8 cellular contexts compared by ENCODE assay signal in genomic region chr4:105709081-105709450, GRCh38. TPM values are rescaled to one million over a fixed set of nuclear protein-coding genes. Genes with fewer than 3 reads are reported as not detected.
DNase-seq lines count a peak whose midpoint lies in the region; ATAC-seq and TF ChIP-seq lines count a peak whose summit lies in the region.

No MANE protein-coding gene starts in this region.

- H3K36me3 ChIP-seq in RWPE2 (ENCODE audit: low read depth) = no peaks in the 10 kb centered on the region; the same call in 1 of the 2 replicates
- no peaks in the 10 kb centered on the region for H3K36me3 ChIP-seq in effector memory CD4-positive, alpha-beta T cell (ENCODE audit: control insufficient read depth, insufficient read depth, low read length)
- H3K36me3 ChIP-seq in mucosa of descending colon (ENCODE audit: low read depth) = no peaks in the 10 kb centered on the region

- H3K9me3 ChIP-seq in RWPE2 (ENCODE audit: severe bottlenecking) (no peaks in the 10 kb centered on the region), mucosa of descending colon (no peaks in the 10 kb centered on the region)
- no peaks in the 10 kb centered on the region for H3K9me3 ChIP-seq in effector memory CD4-positive, alpha-beta T cell (ENCODE audit: control insufficient read depth, low read length)

- peak; percentile 19 for ATAC-seq in GM18870 (IDR thresholded peaks at IDR 0.05; ENCODE audit: unreplicated experiment)
- peak; percentile 29 for ATAC-seq in HG03066 (IDR thresholded peaks at IDR 0.05; ENCODE audit: low read depth, unreplicated experiment)
- peak; percentile 54 for ATAC-seq in RWPE2 (ENCODE audit: low read depth)
- ATAC-seq in mucosa of descending colon = peak; percentile 48

- no peaks in the 10 kb centered on the region for H3K27me3 ChIP-seq in RWPE2 (ENCODE audit: insufficient read depth, poor library complexity, severe bottlenecking)
- no peaks in the 10 kb centered on the region for H3K27me3 ChIP-seq in effector memory CD4-positive, alpha-beta T cell (replicated peaks; ENCODE audit: control insufficient read depth, insufficient read depth, low read length, poor library complexity, severe bottlenecking)

- peak; percentile 48 for DNase-seq in COLO668 (lab: John Stamatoyannopoulos, UW; ENCODE audit: unreplicated experiment)
- no peak for DNase-seq in RWPE2 (ENCODE audit: low spot score)
- DNase-seq in effector memory CD4-positive, alpha-beta T cell = no peak
- no peak for DNase-seq in mucosa of descending colon
- no peak for DNase-seq in NCI-H446 treated with DMSO at 0.1 percent for 48 hours (lab: John Stamatoyannopoulos, UW)
- no peak for DNase-seq in NCI-H1930 (lab: John Stamatoyannopoulos, UW)

- H3K4me3 ChIP-seq in RWPE2 (ENCODE audit: severe bottlenecking) (peak overlapping the region; percentile 77), mucosa of descending colon (peak overlapping the region; percentile 83)
- peak overlapping the region; percentile 97 for H3K4me3 ChIP-seq in effector memory CD4-positive, alpha-beta T cell (ENCODE audit: insufficient read depth, low read depth, low read length, poor library complexity, severe bottlenecking)

- peak overlapping the region; percentile 71 for H3K27ac ChIP-seq in RWPE2 (ENCODE audit: poor library complexity, severe bottlenecking)
- H3K27ac ChIP-seq in effector memory CD4-positive, alpha-beta T cell (ENCODE audit: insufficient read depth, low read length, poor library complexity, severe bottlenecking) = peak overlapping the region; percentile 81

- peaks cover 30% of the 10 kb centered on the region for H3K4me1 ChIP-seq in RWPE2 (ENCODE audit: insufficient read depth, poor library complexity, severe bottlenecking)
- H3K4me1 ChIP-seq in effector memory CD4-positive, alpha-beta T cell (ENCODE audit: control insufficient read depth, insufficient read depth, low read length, poor library complexity, severe bottlenecking) = no peaks in the 10 kb centered on the region
- H3K4me1 ChIP-seq in mucosa of descending colon (ENCODE audit: low read depth) = peaks cover 9% of the 10 kb centered on the region

- no peak for TF ChIP-seq CTCF in RWPE2 (IDR thresholded peaks at IDR 0.05; ENCODE audit: poor library complexity, severe bottlenecking)
- no peak for TF ChIP-seq CTCF in mucosa of descending colon (IDR thresholded peaks at IDR 0.05)

- intact Hi-C loops in mucosa of descending colon (cut with DNase I, micrococcal nuclease) = no loop called here

RNA-seq across cellular contexts. Expression of gene GSTCD, which starts 0.5 kb away (rescaled TPM):
- 10 to 100 TPM in 2 of 3 donors, 1 to 10 TPM in 1; 6.7 to 11.6 (median 10.1) TPM for total RNA-seq in mucosa of descending colon

RNA-seq across cellular contexts. Expression of gene INTS12, which starts 0.6 kb away (rescaled TPM):
- total RNA-seq in mucosa of descending colon = 10 to 100 TPM; 15.9 to 18.7 (median 17.1) TPM
